In genomic region chr7:102287465-102288146, GRCh38 we compare ENCODE assay signal across 8 cellular contexts. TPM values are rescaled to one million over a fixed set of nuclear protein-coding genes. Genes with fewer than 3 reads are reported as not detected.
DNase-seq lines count a peak whose midpoint lies in the region; ATAC-seq lines count a peak whose summit lies in the region.

No MANE protein-coding gene starts in this region.

- DNase-seq in EH (ENCODE audit: low read depth) (peak; percentile 35), T-cell (peak in 2 of 34 experiments; percentile 14 to 28), naive B cell (no peak), GM19238 (ENCODE audit: insufficient read length, low spot score) (no peak), SKM-1 treated with dmso at 0.1 percent for 144 hours (lab: John Stamatoyannopoulos, UW; ENCODE audit: unreplicated experiment) (no peak)
- DNase-seq in stimulated activated CD4-positive, alpha-beta T cell treated with anti-CD3 and anti-CD28 coated beads, Interleukin-4, amount 100 ng/mL, for 1 hour: no peak

- H3K4me3 Mint-ChIP-seq in T-cell (peak overlapping the region; percentile 56 to 63 (median 61)), naive B cell (peak overlapping the region; percentile 84 to 96 (median 92))

- ATAC-seq in HG03159 (IDR thresholded peaks at IDR 0.05; ENCODE audit: unreplicated experiment): peak; percentile 15
- peak in 3 of 4 experiments; percentile 6 to 11 (median 7) for ATAC-seq in T-cell (replicated peaks in 1 of 4)
- ATAC-seq in esophagus mucosa: peak; percentile 17
- ATAC-seq in naive B cell (ENCODE audit: low read depth in 2 of 2): peak; percentile 17 to 27

- H3K4me1 Mint-ChIP-seq in T-cell (peaks cover 33 to 48% (median 37%) of the 10 kb centered on the region in 3 donors), naive B cell (peaks cover 46 to 72% (median 68%) of the 10 kb centered on the region in 3 donors)

- H3K9me3 Mint-ChIP-seq in T-cell: no peaks in the 10 kb centered on the region
- H3K9me3 Mint-ChIP-seq in naive B cell: no peaks in the 10 kb centered on the region

- CTCF ChIA-PET in T-cell (lab: Charles Lee): no interaction called here

- H3K27ac Mint-ChIP-seq in T-cell: no peak overlapping the region
- peak overlapping the region in 1 of 6 donors; percentile 75 for H3K27ac Mint-ChIP-seq in naive B cell

- H3K36me3 Mint-ChIP-seq in T-cell (no peaks in the 10 kb centered on the region), naive B cell (no peaks in the 10 kb centered on the region)

- H3K27me3 Mint-ChIP-seq in T-cell: no peaks in the 10 kb centered on the region
- no peaks in the 10 kb centered on the region for H3K27me3 Mint-ChIP-seq in naive B cell

- POLR2A ChIA-PET in T-cell (lab: Charles Lee): interaction anchor here in 1 of 2 donors (0.7 kb wide), 1 partner anchor 543 kb away, joined by 5 read pairs; no protein-coding TSS in a partner anchor

RNA-seq across cellular contexts. Expression of gene SH2B2, which starts 0.9 kb away (rescaled TPM):
- total RNA-seq in T-cell (1 to 10 TPM in 4 of 5 donors, under 1 TPM in 1; 0.90 to 5.0 (median 2.5) TPM), esophagus mucosa (1.1 TPM)
- 10 to 100 TPM; 15.4 to 78.4 (median 27.2) TPM for polyA plus RNA-seq in naive B cell (ENCODE audit: low read depth in 6 of 6)
